Comparison of ENCODE assay signal across 1 cellular context in the genomic region with DNA sequence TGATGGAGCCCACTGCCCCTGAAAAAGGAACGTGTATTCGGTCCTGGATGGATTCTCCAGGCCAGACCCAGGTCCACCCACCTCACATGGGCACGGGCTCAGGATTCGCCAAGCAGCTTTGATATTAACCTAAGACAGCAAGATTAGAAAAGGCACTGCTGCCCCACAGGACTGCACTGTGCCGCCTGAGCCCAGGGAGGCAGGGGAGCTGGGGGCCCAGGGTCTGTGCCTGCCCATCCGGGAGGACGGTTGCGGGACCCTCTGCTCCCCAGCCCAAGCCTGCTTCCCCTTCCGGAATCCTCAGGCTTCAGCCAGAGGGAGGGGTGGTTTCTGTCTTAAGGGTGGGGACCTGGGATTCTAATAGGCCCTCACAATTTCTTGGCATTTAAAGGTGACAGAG.
TF ChIP-seq lines count a peak whose summit lies in the region.

No MANE protein-coding gene starts in this region.

TF ChIP-seq in H1, 55 proteins besides CTCF, POLR2A, EP300 and RAD21:
- TF ChIP-seq CEBPB (IDR thresholded peaks at IDR 0.05; ENCODE audit: low read depth, low read length), result no peak
- TF ChIP-seq, protein P1, sequence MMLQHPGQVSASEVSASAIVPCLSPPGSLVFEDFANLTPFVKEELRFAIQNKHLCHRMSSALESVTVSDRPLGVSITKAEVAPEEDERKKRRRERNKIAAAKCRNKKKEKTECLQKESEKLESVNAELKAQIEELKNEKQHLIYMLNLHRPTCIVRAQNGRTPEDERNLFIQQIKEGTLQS (IDR thresholded peaks at IDR 0.05; ENCODE audit: insufficient read depth, low read depth, low read length), result no peak
- no peak for TF ChIP-seq SRF (IDR thresholded peaks at IDR 0.05; ENCODE audit: low read depth, low read length)
- TF ChIP-seq, protein P2, sequence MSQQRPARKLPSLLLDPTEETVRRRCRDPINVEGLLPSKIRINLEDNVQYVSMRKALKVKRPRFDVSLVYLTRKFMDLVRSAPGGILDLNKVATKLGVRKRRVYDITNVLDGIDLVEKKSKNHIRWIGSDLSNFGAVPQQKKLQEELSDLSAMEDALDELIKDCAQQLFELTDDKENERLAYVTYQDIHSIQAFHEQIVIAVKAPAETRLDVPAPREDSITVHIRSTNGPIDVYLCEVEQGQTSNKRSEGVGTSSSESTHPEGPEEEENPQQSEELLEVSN (IDR thresholded peaks at IDR 0.05), result no peak
- TF ChIP-seq CTBP2 (IDR thresholded peaks at IDR 0.05; ENCODE audit: borderline replicate concordance, insufficient read depth, insufficient read length, low read length), result no peak
- no peak for TF ChIP-seq GTF2F1 (IDR thresholded peaks at IDR 0.05; ENCODE audit: borderline replicate concordance, low read depth, low read length)
- TF ChIP-seq JUND (IDR thresholded peaks at IDR 0.05; ENCODE audit: low read length), result no peak
- no peak for TF ChIP-seq HDAC2 (IDR thresholded peaks at IDR 0.05; ENCODE audit: borderline replicate concordance in 1 of 2, low read depth in 2 of 2, low read length in 2 of 2)
- no peak for TF ChIP-seq BRCA1 (IDR thresholded peaks at IDR 0.05; ENCODE audit: low read depth, low read length)
- TF ChIP-seq CBX8 (IDR thresholded peaks at IDR 0.05; ENCODE audit: borderline replicate concordance, low read depth, low read length), result no peak
- no peak for TF ChIP-seq HDAC6 (IDR thresholded peaks at IDR 0.05; ENCODE audit: low read depth, low read length)
- no peak for TF ChIP-seq CHD1 (IDR thresholded peaks at IDR 0.05; ENCODE audit: low read depth, low read length)
- TF ChIP-seq SUZ12 (IDR thresholded peaks at IDR 0.05; ENCODE audit: low read length), result no peak
- no peak for TF ChIP-seq KDM4A (IDR thresholded peaks at IDR 0.05; ENCODE audit: low read depth, low read length, severe bottlenecking)
